In the genomic region with DNA sequence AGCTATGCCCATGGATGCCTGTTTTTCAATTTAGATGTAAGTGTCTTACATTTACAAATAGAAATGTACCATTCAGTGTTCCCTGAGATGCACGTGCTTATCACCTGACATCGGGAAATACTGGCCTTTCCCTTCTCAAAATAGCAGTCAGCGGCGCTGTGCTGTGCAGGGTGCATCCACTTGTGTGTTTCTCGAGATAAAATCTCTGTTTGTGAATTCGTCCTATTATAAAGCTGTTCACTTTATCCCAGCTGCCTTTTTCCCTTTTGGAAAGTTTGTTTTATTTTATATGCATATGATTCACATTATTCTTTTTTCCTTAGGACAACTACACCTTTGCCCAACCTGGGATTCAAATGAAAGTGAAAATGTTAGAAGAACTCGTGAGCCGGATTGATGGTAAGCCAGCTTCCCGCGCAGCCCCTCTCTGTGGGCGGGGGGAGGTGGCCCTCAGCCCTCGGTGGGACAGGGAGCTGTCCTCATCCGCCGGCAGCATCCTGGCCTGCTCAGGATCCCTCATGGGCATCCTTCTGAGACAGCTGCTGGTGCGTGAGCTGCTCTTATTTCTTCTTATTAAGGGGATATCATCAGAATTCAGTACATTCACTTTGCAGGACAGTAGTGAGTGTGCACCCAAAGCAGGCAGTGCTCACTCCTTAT, we compare ENCODE assay signal across 18 cellular contexts.
DNase-seq lines count a peak whose midpoint lies in the region; ATAC-seq, FAIRE-seq and TF ChIP-seq lines count a peak whose summit lies in the region.
"Had no signal": no experiment of that assay in that cellular context is flagged by ENCODE, and none has a peak within 500 bp of the region (broad histone marks: within the 10 kb centered on the region; RNA-seq: fewer than 3 reads in every experiment).

No MANE protein-coding gene starts in this region.

- TF ChIP-seq CTCF in VCaP (conservative IDR thresholded peaks at IDR 0.05) (no peak), pancreas (IDR thresholded peaks at IDR 0.05) (no peak), tibial nerve (IDR thresholded peaks at IDR 0.05) (no peak)

- WGBS in pancreas, 2 donors: 70% methylated on average over 15 of the region's 15 CpGs
- WGBS in tibial nerve, 2 donors: 84 to 93% methylated on average over 15 of the region's 15 CpGs

- peak overlapping the region; percentile 66 for H3K27ac ChIP-seq in VCaP
- no peak overlapping the region for H3K27ac ChIP-seq in pancreas
- H3K27ac ChIP-seq in tibial nerve: no peak overlapping the region
- H3K27ac ChIP-seq: HL-60 had no signal

- no peak for TF ChIP-seq POLR2A in tibial nerve (IDR thresholded peaks at IDR 0.05)

- intact Hi-C loops in left ventricle myocardium superior (cut with micrococcal nuclease) (no loop called here), left cardiac atrium (cut with DNase I) (no loop called here), pancreas (cut with DNase I) (no loop called here)

- H3K36me3 ChIP-seq in pancreas: no peaks in the 10 kb centered on the region
- H3K36me3 ChIP-seq in tibial nerve: peaks cover 0 to 25% (median 0%) of the 10 kb centered on the region in 3 donors
- H3K36me3 ChIP-seq: BE2C had no signal

- no peaks in the 10 kb centered on the region for H3K9me3 ChIP-seq in pancreas
- H3K9me3 ChIP-seq in tibial nerve: no peaks in the 10 kb centered on the region
- H3K9me3 ChIP-seq: BE2C had no signal

- no peak for DNase-seq in left ventricle myocardium superior
- no peak for DNase-seq in left cardiac atrium
- DNase-seq in pancreas: no peak
- DNase-seq in mesenteric fat pad (ENCODE audit: low spot score): no peak
- no peak for DNase-seq in tibial nerve (ENCODE audit: low spot score in 2 of 2)
- no peak for DNase-seq in effector CD4-positive, alpha-beta T cell
- DNase-seq: BE2C; CD4-positive, alpha-beta memory T cell; DMS153; DMS79; GDM1 had no signal

- H3K4me3 ChIP-seq in pancreas (no peak overlapping the region), tibial nerve (no peak overlapping the region)
- H3K4me3 ChIP-seq: GM23338 had no signal

- no peak for TF ChIP-seq EP300 in tibial nerve (IDR thresholded peaks at IDR 0.05)

- H3K4me1 ChIP-seq in pancreas: peaks cover 21 to 35% (median 34%) of the 10 kb centered on the region in 3 donors
- H3K4me1 ChIP-seq in tibial nerve: peaks cover 0 to 20% (median 0%) of the 10 kb centered on the region in 4 donors

- H3K27me3 ChIP-seq in pancreas: no peaks in the 10 kb centered on the region
- no peaks in the 10 kb centered on the region for H3K27me3 ChIP-seq in tibial nerve
- H3K27me3 ChIP-seq: BE2C had no signal

- ATAC-seq in left ventricle myocardium superior (peak; percentile 52), left cardiac atrium (no peak), pancreas (peak; percentile 7 to 15 (median 10))
- ATAC-seq: GM23338 had no signal

- FAIRE-seq in pancreas (lab: Jason Lieb, UNC): no peak
- FAIRE-seq: A204.1, GM12892, GM18507, H54 had no signal

Comparison
In these comparisons a context has a peak if more than half of its experiments do, and no peak if none do; other contexts are left out.
1. ATAC-seq: peak in left ventricle myocardium superior (single experiment) and pancreas (4 of 4); none in left cardiac atrium (0 of 2).